22 cellular contexts compared by ENCODE assay signal in the genomic region with DNA sequence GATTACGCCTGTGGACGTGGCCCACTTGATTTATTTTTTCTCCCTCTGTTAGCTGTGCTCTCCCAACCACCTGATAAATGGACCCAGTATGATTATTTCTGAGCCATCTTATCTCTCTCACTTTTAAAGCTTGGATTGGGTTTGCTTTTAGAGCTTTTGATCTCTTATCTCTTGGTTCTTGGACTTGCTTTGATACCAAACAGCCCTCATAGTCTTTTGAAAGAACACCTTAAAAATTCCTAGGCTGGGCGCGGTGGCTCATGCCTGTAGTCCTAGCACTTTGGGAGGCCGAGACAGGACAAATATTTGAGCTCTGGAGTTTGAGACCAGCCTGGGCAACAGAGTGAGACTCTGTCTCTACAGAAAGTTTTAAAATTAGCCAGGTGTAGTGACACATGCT. TPM values are rescaled to one million over a fixed set of nuclear protein-coding genes. Genes with fewer than 3 reads are reported as not detected.
A peak's percentile ranks its signal among the peaks of the same experiment; 100 is the strongest.
DNase-seq lines count a peak whose midpoint lies in the region; ATAC-seq and TF ChIP-seq lines count a peak whose summit lies in the region.
"Had no signal": no experiment of that assay in that cellular context is flagged by ENCODE, and none has a peak within 500 bp of the region (broad histone marks: within the 10 kb centered on the region; RNA-seq: fewer than 3 reads in every experiment).

No MANE protein-coding gene starts in this region.

- no peaks in the 10 kb centered on the region for H3K9me3 Mint-ChIP-seq in nephron progenitor cell
- H3K9me3 Mint-ChIP-seq: CD4-positive, alpha-beta memory T cell had no signal

- WGBS in hepatocyte (ENCODE audit: low lambda C conversion rate, missing lambda C conversion rate), result 37% methylated on average over 5 of the region's 5 CpGs

- TF ChIP-seq CTCF in hepatocyte (IDR thresholded peaks at IDR 0.05; ENCODE audit: poor library complexity) (no peak), nephron progenitor cell (IDR thresholded peaks at IDR 0.05) (no peak)

- peak overlapping the region; percentile 89 for H3K27ac ChIP-seq in hepatocyte
- peak overlapping the region; percentile 86 for H3K27ac ChIP-seq in skeletal muscle tissue (ENCODE audit: low read depth, low read length)
- H3K27ac ChIP-seq: A549, Peyer's patch had no signal

- no peak overlapping the region for H3K4me3 Mint-ChIP-seq in nephron progenitor cell
- H3K4me3 Mint-ChIP-seq: CD4-positive, alpha-beta memory T cell had no signal

- H4K20me1 ChIP-seq in hepatocyte (ENCODE audit: insufficient read depth, poor library complexity, severe bottlenecking), result no peaks in the 10 kb centered on the region

- H3K79me2 ChIP-seq in hepatocyte, result peaks cover 27% of the 10 kb centered on the region

- H3K4me3 ChIP-seq in hepatocyte, result no peak overlapping the region
- H3K4me3 ChIP-seq in skeletal muscle tissue (ENCODE audit: low read length in 3 of 3), result peak overlapping the region in 2 of 3 donors; percentile 31 to 56
- H3K4me3 ChIP-seq: A549, Peyer's patch had no signal

- peaks cover 53% of the 10 kb centered on the region for H3K4me1 ChIP-seq in hepatocyte (ENCODE audit: insufficient read depth)
- H3K4me1 ChIP-seq in skeletal muscle tissue (ENCODE audit: control insufficient read depth in 3 of 3, insufficient read depth in 3 of 3, low read length in 3 of 3), result peaks cover 45 to 55% (median 45%) of the 10 kb centered on the region in 3 donors
- H3K4me1 ChIP-seq: A549 had no signal

- peaks cover 25% of the 10 kb centered on the region for H3K36me3 Mint-ChIP-seq in nephron progenitor cell (ENCODE audit: low read depth)
- H3K36me3 Mint-ChIP-seq: CD4-positive, alpha-beta memory T cell had no signal

- H2AFZ ChIP-seq in hepatocyte, result no peak overlapping the region

- no peak for ATAC-seq in HG02852 (IDR thresholded peaks at IDR 0.05; ENCODE audit: unreplicated experiment)
- ATAC-seq: A549 had no signal

- H3K27me3 ChIP-seq in hepatocyte (no peaks in the 10 kb centered on the region), skeletal muscle tissue (ENCODE audit: control insufficient read depth in 3 of 3, insufficient read depth in 3 of 3, low read length in 3 of 3) (no peaks in the 10 kb centered on the region)
- H3K27me3 ChIP-seq: Peyer's patch had no signal

- H3K36me3 ChIP-seq in hepatocyte (replicated peaks; ENCODE audit: insufficient read depth, low read depth), result no peaks in the 10 kb centered on the region
- peaks cover 0 to 4% (median 2%) of the 10 kb centered on the region in 3 donors for H3K36me3 ChIP-seq in skeletal muscle tissue (ENCODE audit: control insufficient read depth in 3 of 3, insufficient read depth in 3 of 3, low read length in 3 of 3)
- H3K36me3 ChIP-seq: Peyer's patch had no signal

- H3K9me3 ChIP-seq in hepatocyte (ENCODE audit: low read depth) (no peaks in the 10 kb centered on the region), skeletal muscle tissue (ENCODE audit: control insufficient read depth in 3 of 3, low read length in 3 of 3) (no peaks in the 10 kb centered on the region)
- H3K9me3 ChIP-seq: A549, Peyer's patch had no signal

- H3K27me3 Mint-ChIP-seq in nephron progenitor cell (ENCODE audit: low read depth, poor library complexity), result peaks cover 7% of the 10 kb centered on the region

- H3K27ac Mint-ChIP-seq in nephron progenitor cell, result peak overlapping the region; percentile 16
- H3K27ac Mint-ChIP-seq: CD4-positive, alpha-beta memory T cell had no signal

- H3K4me2 ChIP-seq in hepatocyte, result peak overlapping the region; percentile 60
- H3K4me2 ChIP-seq: A549 had no signal

- H3K9me2 ChIP-seq in hepatocyte (replicated peaks; ENCODE audit: insufficient read depth), result no peaks in the 10 kb centered on the region

- H3K9ac ChIP-seq in skeletal muscle tissue (ENCODE audit: low read depth in 1 of 3, low read length in 3 of 3), result peak overlapping the region in 2 of 3 donors; percentile 58 to 74

- DNase-seq in ELF-1 (ENCODE audit: low read depth, low spot score) (peak; percentile 30), hepatocyte (ENCODE audit: low spot score) (no peak), nephron progenitor cell (no peak), NCI-H2029 treated with DMSO at 0.1 percent for 48 hours (lab: John Stamatoyannopoulos, UW) (no peak), UCSD-AML1 (lab: John Stamatoyannopoulos, UW; ENCODE audit: unreplicated experiment) (no peak)
- DNase-seq in stimulated activated CD4-positive, alpha-beta T cell treated with anti-CD3 and anti-CD28 coated beads, Interleukin-2, amount 100 ng/mL, for 48 hours, result no peak
- DNase-seq: Calu3; CD4-positive, alpha-beta memory T cell; DMS53; GOT3; KG1; NCI-H1417; NCI-H187 treated with DMSO at 0.1 percent for 48 hours; NCI-H748 treated with DMSO at 0.1 percent for 48 hours; NK-92 treated with Interleukin-12 subunit alpha and Interleukin-12 subunit beta, amount 100 ng/mL, for 24 hours; Peyer's patch had no signal

- peaks cover 56% of the 10 kb centered on the region for H3K4me1 Mint-ChIP-seq in nephron progenitor cell
- H3K4me1 Mint-ChIP-seq: CD4-positive, alpha-beta memory T cell had no signal

RNA-seq across cellular contexts. Expression of a gene that starts 25.8 kb away (rescaled TPM):
- total RNA-seq in hepatocyte, result 41.5 and 56.8 TPM in 2 replicates
- polyA plus RNA-seq in hepatocyte, result 106 TPM in 2 replicates
- 74.1 TPM for total RNA-seq in skeletal muscle tissue
- total RNA-seq: Calu3; CD4-positive, alpha-beta memory T cell had no signal
- polyA plus RNA-seq: BJ; CD4-positive, alpha-beta memory T cell had no signal

RNA-seq across cellular contexts. Expression of a gene that starts 31.3 kb away (rescaled TPM):
- 1.9 and 2.1 TPM in 2 replicates for total RNA-seq in hepatocyte
- 5.5 and 7.5 TPM in 2 replicates for polyA plus RNA-seq in hepatocyte
- total RNA-seq in skeletal muscle tissue, result 0.52 TPM
- total RNA-seq: Peyer's patch, SK-MEL-5 had no signal
- polyA plus RNA-seq: BJ; CD4-positive, alpha-beta memory T cell had no signal

RNA-seq across cellular contexts. Expression of a gene that starts 49.8 kb away (rescaled TPM):
- 0.32 TPM in 1 of 2 replicates, not detected in the other for total RNA-seq in hepatocyte
- not detected in 2 replicates for polyA plus RNA-seq in hepatocyte
- total RNA-seq in skeletal muscle tissue, result not detected
- total RNA-seq: CD4-positive, alpha-beta memory T cell; NCI-H460; SK-MEL-5 had no signal
- polyA plus RNA-seq: A549; BJ; CD4-positive, alpha-beta memory T cell had no signal

RNA-seq across cellular contexts. Expression of a gene that starts 55.0 kb away (rescaled TPM):
- total RNA-seq in hepatocyte, result 17.9 and 23.7 TPM in 2 replicates
- polyA plus RNA-seq in hepatocyte, result 44.1 and 46.5 TPM in 2 replicates
- total RNA-seq in skeletal muscle tissue, result 30.3 TPM
